8 cellular contexts compared by ENCODE assay signal in genomic region chr12:112978163-112979081, GRCh38. TPM values are rescaled to one million over a fixed set of nuclear protein-coding genes. Genes with fewer than 3 reads are reported as not detected.
DNase-seq lines count a peak whose midpoint lies in the region; ATAC-seq lines count a peak whose summit lies in the region.

A gene with protein sequence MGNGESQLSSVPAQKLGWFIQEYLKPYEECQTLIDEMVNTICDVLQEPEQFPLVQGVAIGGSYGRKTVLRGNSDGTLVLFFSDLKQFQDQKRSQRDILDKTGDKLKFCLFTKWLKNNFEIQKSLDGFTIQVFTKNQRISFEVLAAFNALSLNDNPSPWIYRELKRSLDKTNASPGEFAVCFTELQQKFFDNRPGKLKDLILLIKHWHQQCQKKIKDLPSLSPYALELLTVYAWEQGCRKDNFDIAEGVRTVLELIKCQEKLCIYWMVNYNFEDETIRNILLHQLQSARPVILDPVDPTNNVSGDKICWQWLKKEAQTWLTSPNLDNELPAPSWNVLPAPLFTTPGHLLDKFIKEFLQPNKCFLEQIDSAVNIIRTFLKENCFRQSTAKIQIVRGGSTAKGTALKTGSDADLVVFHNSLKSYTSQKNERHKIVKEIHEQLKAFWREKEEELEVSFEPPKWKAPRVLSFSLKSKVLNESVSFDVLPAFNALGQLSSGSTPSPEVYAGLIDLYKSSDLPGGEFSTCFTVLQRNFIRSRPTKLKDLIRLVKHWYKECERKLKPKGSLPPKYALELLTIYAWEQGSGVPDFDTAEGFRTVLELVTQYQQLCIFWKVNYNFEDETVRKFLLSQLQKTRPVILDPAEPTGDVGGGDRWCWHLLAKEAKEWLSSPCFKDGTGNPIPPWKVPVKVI (plus strand): TSS chr12:112978519. CDS start chr12:112978609, 90 bp downstream.

- peak within 1 kb of the TSS; percentile 19 for H3K4me3 ChIP-seq in SJSA1

- H3K27ac ChIP-seq in SJSA1, result no peak within 1 kb of the TSS

- ATAC-seq in GM18858 (IDR thresholded peaks at IDR 0.05; ENCODE audit: unreplicated experiment), result peak; percentile 84
- peak; percentile 88 for ATAC-seq in HG02973 (IDR thresholded peaks at IDR 0.05; ENCODE audit: unreplicated experiment)

- H3K9me3 ChIP-seq in SJSA1 (replicated peaks), result no peaks in the 10 kb centered on the region

- peaks cover 4% of the 10 kb centered on the region for H3K4me1 ChIP-seq in SJSA1 (replicated peaks)

- DNase-seq in SJSA1 (ENCODE audit: low read depth in 1 of 2, low spot score in 2 of 2) (peak in 1 of 2 experiments; percentile 16), hepatic stellate cell (ENCODE audit: low spot score) (peak; percentile 78), NCI-H748 treated with DMSO at 0.1 percent for 48 hours (lab: John Stamatoyannopoulos, UW) (no peak), NCI-H2029 treated with DMSO at 0.1 percent for 48 hours (lab: John Stamatoyannopoulos, UW) (no peak)
- DNase-seq in activated naive CD8-positive, alpha-beta T cell treated with anti-CD3 and anti-CD28 coated beads, Interleukin-2, amount 50 U/mL, for 16 hours (ENCODE audit: low read depth, low spot score), result peak; percentile 58
- DNase-seq in stimulated activated CD4-positive, alpha-beta T cell treated with anti-CD3 and anti-CD28 coated beads, Interleukin-1b, Interleukin-23, amount 100 ng/mL, for 48 hours, result peak; percentile 85

- H3K27me3 ChIP-seq in SJSA1 (replicated peaks), result no peaks in the 10 kb centered on the region

- no peaks in the 10 kb centered on the region for H3K36me3 ChIP-seq in SJSA1

RNA-seq across cellular contexts. Expression of the gene that starts here (rescaled TPM):
- 0.26 and 0.85 TPM in 2 replicates for total RNA-seq in SJSA1 (2014; rRNA removed; shearing (Covaris generic))

Comparison
In these comparisons a context has a peak if more than half of its experiments do, and no peak if none do; other contexts are left out.
1. DNase-seq: peak in activated naive CD8-positive, alpha-beta T cell treated with anti-CD3 and anti-CD28 coated beads, Interleukin-2, amount 50 U/mL, for 16 hours (single experiment), hepatic stellate cell (single experiment) and stimulated activated CD4-positive, alpha-beta T cell treated with anti-CD3 and anti-CD28 coated beads, Interleukin-1b, Interleukin-23, amount 100 ng/mL, for 48 hours (single experiment); none in NCI-H748 treated with DMSO at 0.1 percent for 48 hours (single experiment) and NCI-H2029 treated with DMSO at 0.1 percent for 48 hours (single experiment).